Comparison of ENCODE assay signal across 1 cellular context in the genomic region with DNA sequence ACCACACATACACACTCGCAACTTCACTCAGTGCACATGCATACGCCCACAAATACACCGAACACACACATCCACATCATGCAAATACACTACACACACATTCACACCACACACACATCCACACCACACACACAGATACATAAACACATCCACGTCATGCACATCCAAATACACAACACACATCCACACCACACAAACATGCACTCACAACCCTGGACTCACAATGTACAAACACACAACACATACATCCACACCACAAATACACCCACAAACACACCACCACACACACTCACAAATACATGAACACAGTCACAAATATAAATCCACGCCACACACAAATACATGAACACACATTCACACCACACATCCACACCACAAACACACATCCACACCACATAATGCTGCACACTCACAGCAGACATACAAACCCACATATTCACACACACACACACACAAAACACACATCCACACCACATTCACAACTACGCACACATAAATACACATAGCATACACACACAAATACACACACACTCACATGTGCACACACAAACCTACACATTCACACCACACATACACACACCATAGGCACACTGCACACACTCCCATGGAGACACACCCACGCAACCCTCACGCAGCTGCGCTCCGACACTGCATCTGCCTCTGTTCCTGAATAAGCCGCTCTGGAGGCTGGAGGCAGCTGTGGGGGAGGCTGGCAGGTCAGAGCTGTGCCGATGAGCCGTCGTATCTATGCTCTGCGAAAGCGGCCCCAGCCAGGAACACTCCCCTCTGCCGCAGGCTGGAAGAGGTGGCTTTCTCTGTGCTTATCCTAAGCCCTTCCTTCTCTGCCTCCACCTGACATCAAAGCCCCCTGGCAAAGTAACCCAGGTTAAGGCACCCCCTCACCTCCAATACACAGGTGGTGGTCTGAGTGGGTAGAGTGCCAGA.
TF ChIP-seq lines count a peak whose summit lies in the region.

No MANE protein-coding gene starts in this region.

TF ChIP-seq in GM23338, 12 proteins besides CTCF, POLR2A, EP300 and RAD21 (continued from another document):
- TF ChIP-seq, protein P1, sequence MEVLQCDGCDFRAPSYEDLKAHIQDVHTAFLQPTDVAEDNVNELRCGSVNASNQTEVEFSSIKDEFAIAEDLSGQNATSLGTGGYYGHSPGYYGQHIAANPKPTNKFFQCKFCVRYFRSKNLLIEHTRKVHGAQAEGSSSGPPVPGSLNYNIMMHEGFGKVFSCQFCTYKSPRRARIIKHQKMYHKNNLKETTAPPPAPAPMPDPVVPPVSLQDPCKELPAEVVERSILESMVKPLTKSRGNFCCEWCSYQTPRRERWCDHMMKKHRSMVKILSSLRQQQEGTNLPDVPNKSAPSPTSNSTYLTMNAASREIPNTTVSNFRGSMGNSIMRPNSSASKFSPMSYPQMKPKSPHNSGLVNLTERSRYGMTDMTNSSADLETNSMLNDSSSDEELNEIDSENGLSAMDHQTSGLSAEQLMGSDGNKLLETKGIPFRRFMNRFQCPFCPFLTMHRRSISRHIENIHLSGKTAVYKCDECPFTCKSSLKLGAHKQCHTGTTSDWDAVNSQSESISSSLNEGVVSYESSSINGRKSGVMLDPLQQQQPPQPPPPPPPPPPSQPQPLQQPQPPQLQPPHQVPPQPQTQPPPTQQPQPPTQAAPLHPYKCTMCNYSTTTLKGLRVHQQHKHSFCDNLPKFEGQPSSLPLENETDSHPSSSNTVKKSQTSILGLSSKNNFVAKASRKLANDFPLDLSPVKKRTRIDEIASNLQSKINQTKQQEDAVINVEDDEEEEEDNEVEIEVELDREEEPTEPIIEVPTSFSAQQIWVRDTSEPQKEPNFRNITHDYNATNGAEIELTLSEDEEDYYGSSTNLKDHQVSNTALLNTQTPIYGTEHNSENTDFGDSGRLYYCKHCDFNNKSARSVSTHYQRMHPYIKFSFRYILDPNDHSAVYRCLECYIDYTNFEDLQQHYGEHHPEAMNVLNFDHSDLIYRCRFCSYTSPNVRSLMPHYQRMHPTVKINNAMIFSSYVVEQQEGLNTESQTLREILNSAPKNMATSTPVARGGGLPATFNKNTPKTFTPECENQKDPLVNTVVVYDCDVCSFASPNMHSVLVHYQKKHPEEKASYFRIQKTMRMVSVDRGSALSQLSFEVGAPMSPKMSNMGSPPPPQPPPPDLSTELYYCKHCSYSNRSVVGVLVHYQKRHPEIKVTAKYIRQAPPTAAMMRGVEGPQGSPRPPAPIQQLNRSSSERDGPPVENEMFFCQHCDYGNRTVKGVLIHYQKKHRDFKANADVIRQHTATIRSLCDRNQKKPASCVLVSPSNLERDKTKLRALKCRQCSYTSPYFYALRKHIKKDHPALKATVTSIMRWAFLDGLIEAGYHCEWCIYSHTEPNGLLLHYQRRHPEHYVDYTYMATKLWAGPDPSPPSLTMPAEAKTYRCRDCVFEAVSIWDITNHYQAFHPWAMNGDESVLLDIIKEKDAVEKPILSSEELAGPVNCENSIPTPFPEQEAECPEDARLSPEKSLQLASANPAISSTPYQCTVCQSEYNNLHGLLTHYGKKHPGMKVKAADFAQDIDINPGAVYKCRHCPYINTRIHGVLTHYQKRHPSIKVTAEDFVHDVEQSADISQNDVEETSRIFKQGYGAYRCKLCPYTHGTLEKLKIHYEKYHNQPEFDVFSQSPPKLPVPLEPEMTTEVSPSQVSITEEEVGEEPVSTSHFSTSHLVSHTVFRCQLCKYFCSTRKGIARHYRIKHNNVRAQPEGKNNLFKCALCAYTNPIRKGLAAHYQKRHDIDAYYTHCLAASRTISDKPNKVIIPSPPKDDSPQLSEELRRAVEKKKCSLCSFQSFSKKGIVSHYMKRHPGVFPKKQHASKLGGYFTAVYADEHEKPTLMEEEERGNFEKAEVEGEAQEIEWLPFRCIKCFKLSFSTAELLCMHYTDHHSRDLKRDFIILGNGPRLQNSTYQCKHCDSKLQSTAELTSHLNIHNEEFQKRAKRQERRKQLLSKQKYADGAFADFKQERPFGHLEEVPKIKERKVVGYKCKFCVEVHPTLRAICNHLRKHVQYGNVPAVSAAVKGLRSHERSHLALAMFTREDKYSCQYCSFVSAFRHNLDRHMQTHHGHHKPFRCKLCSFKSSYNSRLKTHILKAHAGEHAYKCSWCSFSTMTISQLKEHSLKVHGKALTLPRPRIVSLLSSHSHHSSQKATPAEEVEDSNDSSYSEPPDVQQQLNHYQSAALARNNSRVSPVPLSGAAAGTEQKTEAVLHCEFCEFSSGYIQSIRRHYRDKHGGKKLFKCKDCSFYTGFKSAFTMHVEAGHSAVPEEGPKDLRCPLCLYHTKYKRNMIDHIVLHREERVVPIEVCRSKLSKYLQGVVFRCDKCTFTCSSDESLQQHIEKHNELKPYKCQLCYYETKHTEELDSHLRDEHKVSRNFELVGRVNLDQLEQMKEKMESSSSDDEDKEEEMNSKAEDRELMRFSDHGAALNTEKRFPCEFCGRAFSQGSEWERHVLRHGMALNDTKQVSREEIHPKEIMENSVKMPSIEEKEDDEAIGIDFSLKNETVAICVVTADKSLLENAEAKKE (CRISPR knock-in tag; IDR thresholded peaks at IDR 0.05): no peak
- TF ChIP-seq CREB1 (CRISPR knock-in tag; IDR thresholded peaks at IDR 0.05; ENCODE audit: low read depth): no peak
- no peak for TF ChIP-seq EZH2phosphoT487 (IDR thresholded peaks at IDR 0.05; ENCODE audit: unreplicated experiment)
- no peak for TF ChIP-seq ZNF114 (CRISPR knock-in tag; IDR thresholded peaks at IDR 0.05)
- no peak for TF ChIP-seq ZNF331 (CRISPR knock-in tag; IDR thresholded peaks at IDR 0.05; ENCODE audit: low read depth)
- no peak for TF ChIP-seq EZH2 (IDR thresholded peaks at IDR 0.05; ENCODE audit: low read depth, unreplicated experiment)
- TF ChIP-seq, protein P2, sequence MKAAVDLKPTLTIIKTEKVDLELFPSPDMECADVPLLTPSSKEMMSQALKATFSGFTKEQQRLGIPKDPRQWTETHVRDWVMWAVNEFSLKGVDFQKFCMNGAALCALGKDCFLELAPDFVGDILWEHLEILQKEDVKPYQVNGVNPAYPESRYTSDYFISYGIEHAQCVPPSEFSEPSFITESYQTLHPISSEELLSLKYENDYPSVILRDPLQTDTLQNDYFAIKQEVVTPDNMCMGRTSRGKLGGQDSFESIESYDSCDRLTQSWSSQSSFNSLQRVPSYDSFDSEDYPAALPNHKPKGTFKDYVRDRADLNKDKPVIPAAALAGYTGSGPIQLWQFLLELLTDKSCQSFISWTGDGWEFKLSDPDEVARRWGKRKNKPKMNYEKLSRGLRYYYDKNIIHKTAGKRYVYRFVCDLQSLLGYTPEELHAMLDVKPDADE (IDR thresholded peaks at IDR 0.05): no peak
- no peak for TF ChIP-seq JUNB (IDR thresholded peaks at IDR 0.05; ENCODE audit: unreplicated experiment)
TF ChIP-seq in GM23338: peak in this region for 0.
